Comparison of ENCODE assay signal across 7 cellular contexts in the genomic region with DNA sequence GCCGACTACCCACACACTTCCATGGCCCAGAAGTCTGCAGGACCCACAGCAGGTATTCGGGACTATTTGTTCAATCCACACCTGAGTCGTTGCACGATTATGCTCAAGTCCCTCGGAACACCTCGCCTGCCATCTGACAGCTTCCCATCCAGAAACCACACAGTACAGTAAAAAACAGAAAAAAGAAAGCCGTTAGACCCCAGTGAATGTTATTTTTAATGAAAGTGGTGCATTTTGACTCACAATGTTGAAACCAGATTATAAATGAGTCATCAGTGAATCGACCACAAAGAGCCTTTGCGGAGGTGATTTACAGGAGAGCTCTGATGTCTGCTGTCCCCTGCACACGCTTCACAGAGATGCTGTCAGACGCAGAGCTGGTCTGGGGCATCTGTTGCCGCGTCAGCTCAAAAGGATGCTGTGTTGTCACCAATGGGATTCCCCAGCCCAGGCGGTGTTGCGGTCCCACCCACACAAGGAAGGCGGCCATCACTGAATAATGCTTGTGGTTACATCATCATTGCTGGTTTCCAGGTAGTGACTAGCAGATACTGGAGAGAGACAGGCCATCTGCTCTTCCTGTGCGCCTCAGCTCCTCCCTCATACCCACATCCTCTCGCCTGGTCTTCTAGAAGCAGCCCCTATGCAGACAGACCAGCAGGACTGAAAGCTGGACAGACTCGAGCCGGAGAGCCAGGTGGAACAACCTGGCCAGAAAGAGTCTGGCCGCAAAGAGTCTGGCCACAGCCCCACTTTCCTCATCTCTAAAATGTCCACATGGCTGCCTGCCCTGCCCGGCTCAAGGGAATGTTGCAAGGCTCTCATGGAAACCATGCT.
DNase-seq lines count a peak whose midpoint lies in the region; ATAC-seq and TF ChIP-seq lines count a peak whose summit lies in the region.

No MANE protein-coding gene starts in this region.

- no peak overlapping the region for H2AFZ ChIP-seq in PC-3 (ENCODE audit: low read length)
- H2AFZ ChIP-seq in fibroblast of lung (ENCODE audit: low read length) = no peak overlapping the region

- CTCF ChIA-PET in PC-3 (lab: Charles Lee) = interaction anchor here (0.5 to 0.7 kb wide), 3 partner anchors 31 to 395 kb away, joined by 3 read pairs; no protein-coding TSS in a partner anchor

- H3F3A ChIP-seq in PC-3 (ENCODE audit: low read length, unreplicated experiment) = no peaks in the 10 kb centered on the region

- ATAC-seq in GM18519 (IDR thresholded peaks at IDR 0.05; ENCODE audit: low FRiP score, unreplicated experiment) = peak; percentile 62
- ATAC-seq in HG02938 (IDR thresholded peaks at IDR 0.05; ENCODE audit: unreplicated experiment) = peak; percentile 82
- ATAC-seq in PC-3 = peak; percentile 97
- peak; percentile 52 for ATAC-seq in aorta (ENCODE audit: low FRiP score)

- H4K20me1 ChIP-seq in PC-3 (ENCODE audit: low read length) (no peaks in the 10 kb centered on the region), fibroblast of lung (ENCODE audit: control insufficient read depth, extremely low read depth, insufficient read depth, low read length) (no peaks in the 10 kb centered on the region)

- H3K36me3 Mint-ChIP-seq in activated T-cell treated with anti-CD3 and anti-CD28 coated beads, Interleukin-2, amount 50 U/mL, for 24 hours (ENCODE audit: low read depth) = peaks cover 11% of the 10 kb centered on the region

- H3K9me3 ChIP-seq in PC-3 (ENCODE audit: low read length) (no peaks in the 10 kb centered on the region), fibroblast of lung (ENCODE audit: control insufficient read depth, insufficient read depth, low read depth, low read length) (no peaks in the 10 kb centered on the region), aorta (ENCODE audit: control insufficient read depth, low read length) (no peaks in the 10 kb centered on the region)

- H3K27me3 Mint-ChIP-seq in activated T-cell treated with anti-CD3 and anti-CD28 coated beads, Interleukin-2, amount 50 U/mL, for 24 hours = no peaks in the 10 kb centered on the region

- H3K27ac Mint-ChIP-seq in activated T-cell treated with anti-CD3 and anti-CD28 coated beads, Interleukin-2, amount 50 U/mL, for 24 hours = peak overlapping the region; percentile 99

- H3K9me2 ChIP-seq in PC-3 (replicated peaks; ENCODE audit: low read length) = no peaks in the 10 kb centered on the region

- TF ChIP-seq CTCF in PC-3 (conservative IDR thresholded peaks at IDR 0.05; ENCODE audit: low read depth, low read length) (no peak), fibroblast of lung (conservative IDR thresholded peaks at IDR 0.05 in 1 of 2, IDR thresholded peaks at IDR 0.05 in 1 of 2; ENCODE audit: low read depth in 1 of 2, low read length in 2 of 2) (no peak)

- H3K4me1 ChIP-seq in PC-3 (ENCODE audit: insufficient read depth, low read length) (peaks cover 21% of the 10 kb centered on the region), fibroblast of lung (ENCODE audit: control insufficient read depth, extremely low read depth, insufficient read depth, low read length) (peaks cover 11% of the 10 kb centered on the region), rectal smooth muscle tissue (ENCODE audit: control insufficient read depth, insufficient read depth, low read length) (peaks cover 1% of the 10 kb centered on the region), aorta (ENCODE audit: control insufficient read depth in 1 of 2, insufficient read depth in 2 of 2, low read length in 2 of 2) (no peaks in the 10 kb centered on the region)

- no TSS peak for BruUV-seq in PC-3 (replicated peaks; lab: Mats Ljungman, UMichigan)

- H3K27ac ChIP-seq in PC-3 (ENCODE audit: low read length) (peak overlapping the region; percentile 95), fibroblast of lung (ENCODE audit: insufficient read depth, low read length) (peak overlapping the region; percentile 92), rectal smooth muscle tissue (ENCODE audit: low read depth, low read length) (peak overlapping the region; percentile 7), aorta (ENCODE audit: low read depth in 1 of 2, low read length in 2 of 2) (no peak overlapping the region)

- H3K36me3 ChIP-seq in PC-3 (ENCODE audit: low read depth, low read length) = no peaks in the 10 kb centered on the region
- H3K36me3 ChIP-seq in fibroblast of lung (ENCODE audit: control insufficient read depth, insufficient read depth, low read length) = no peaks in the 10 kb centered on the region
- no peaks in the 10 kb centered on the region for H3K36me3 ChIP-seq in rectal smooth muscle tissue (ENCODE audit: control insufficient read depth, insufficient read depth, low read length)
- no peaks in the 10 kb centered on the region for H3K36me3 ChIP-seq in aorta (ENCODE audit: control insufficient read depth in 1 of 2, insufficient read depth in 2 of 2, low read length in 1 of 2)

- H3K79me2 ChIP-seq in PC-3 (ENCODE audit: low read length) (no peaks in the 10 kb centered on the region), fibroblast of lung (ENCODE audit: control insufficient read depth, insufficient read depth, low read length) (no peaks in the 10 kb centered on the region)

- H3K4me3 ChIP-seq in PC-3 (ENCODE audit: low read length) = peak overlapping the region; percentile 15; the same call in 1 of the 2 replicates
- no peak overlapping the region for H3K4me3 ChIP-seq in fibroblast of lung (replicated peaks in 1 of 4; ENCODE audit: control extremely low read depth in 1 of 4, insufficient read depth in 1 of 4, low read depth in 3 of 4, low read length in 4 of 4)
- H3K4me3 ChIP-seq in rectal smooth muscle tissue (ENCODE audit: low read length) = no peak overlapping the region
- H3K4me3 ChIP-seq in aorta (ENCODE audit: low read length in 2 of 2) = no peak overlapping the region

- H3K27me3 ChIP-seq in PC-3 (ENCODE audit: low read length) (no peaks in the 10 kb centered on the region), fibroblast of lung (ENCODE audit: control insufficient read depth, insufficient read depth, low read length) (no peaks in the 10 kb centered on the region), rectal smooth muscle tissue (ENCODE audit: control insufficient read depth, insufficient read depth, low read length) (no peaks in the 10 kb centered on the region), aorta (ENCODE audit: control insufficient read depth in 1 of 2, insufficient read depth in 2 of 2, low read length in 1 of 2) (no peaks in the 10 kb centered on the region)

- H3K4me1 Mint-ChIP-seq in activated T-cell treated with anti-CD3 and anti-CD28 coated beads, Interleukin-2, amount 50 U/mL, for 24 hours (ENCODE audit: low read depth) = peaks cover 90% of the 10 kb centered on the region

- peaks cover 11% of the 10 kb centered on the region for H3K9me3 Mint-ChIP-seq in activated T-cell treated with anti-CD3 and anti-CD28 coated beads, Interleukin-2, amount 50 U/mL, for 24 hours

- WGBS in aorta, 2 donors = 88 to 89% methylated on average over 22 of the region's 22 CpGs

- intact Hi-C loops in PC-3 (cut with micrococcal nuclease) (no loop called here), aorta (cut with DNase I) (loop anchor here in 1 of 2 donors (5.0 kb wide), 1 partner anchor 45 kb away; no protein-coding TSS in a partner anchor)

- DNase-seq in PC-3 (peak; percentile 95), fibroblast of lung (ENCODE audit: low read depth in 2 of 2) (peak; percentile 96 to 100), aorta (peak; percentile 79 to 83)
- DNase-seq in activated T-cell treated with anti-CD3 and anti-CD28 coated beads, Interleukin-2, amount 50 U/mL, for 24 hours = peak; percentile 90

- peak overlapping the region; percentile 60 for H3K4me3 Mint-ChIP-seq in activated T-cell treated with anti-CD3 and anti-CD28 coated beads, Interleukin-2, amount 50 U/mL, for 24 hours

- H3K9ac ChIP-seq in PC-3 (ENCODE audit: low read length) = peak overlapping the region; percentile 72
- H3K9ac ChIP-seq in fibroblast of lung (ENCODE audit: insufficient read depth, low read length) = peak overlapping the region; percentile 63
- H3K9ac ChIP-seq in rectal smooth muscle tissue (ENCODE audit: low read length) = no peak overlapping the region

- POLR2A ChIA-PET in PC-3 (lab: Charles Lee; ENCODE audit: unreplicated experiment) = interaction anchor here (0.5 to 1.5 kb wide), 7 partner anchors 42 to 401 kb away, joined by 3 to 9 read pairs (median 6); no protein-coding TSS in a partner anchor

- H3K4me2 ChIP-seq in PC-3 (ENCODE audit: low read length) (peak overlapping the region; percentile 64), fibroblast of lung (ENCODE audit: extremely low read depth, insufficient read depth, low read length) (peak overlapping the region; percentile 45)

Comparison
In these comparisons a context has a peak if more than half of its experiments do, and no peak if none do; other contexts are left out.
1. H3K27ac ChIP-seq: peak in PC-3 (single experiment), fibroblast of lung (single experiment) and rectal smooth muscle tissue (single experiment); none in aorta (0 of 2).
2. Peak in every context shown above with its lines, with median percentiles within 50 percentile points of each other: ATAC-seq and DNase-seq.